11 cellular contexts compared by ENCODE assay signal in genomic region chr15:52288051-52288942, GRCh38. TPM values are rescaled to one million over a fixed set of nuclear protein-coding genes. Genes with fewer than 3 reads are reported as not detected.
A peak's percentile ranks its signal among the peaks of the same experiment; 100 is the strongest.
DNase-seq lines count a peak whose midpoint lies in the region; ATAC-seq, FAIRE-seq and TF ChIP-seq lines count a peak whose summit lies in the region.
"Had no signal": no experiment of that assay in that cellular context is flagged by ENCODE, and none has a peak within 500 bp of the region (broad histone marks: within the 10 kb centered on the region; RNA-seq: fewer than 3 reads in every experiment).

No MANE protein-coding gene starts in this region.

- H3K27me3 ChIP-seq in esophagus (ENCODE audit: control insufficient read depth in 1 of 2, insufficient read depth in 2 of 2, low read length in 2 of 2) = no peaks in the 10 kb centered on the region
- H3K27me3 ChIP-seq in pancreas = no peaks in the 10 kb centered on the region
- H3K27me3 ChIP-seq in neural progenitor cell = no peaks in the 10 kb centered on the region

- H3K27ac Mint-ChIP-seq in T-helper 2 cell treated with Interferon-gamma antibody and Interleukin-4, amounts not matched to agents 5 μg/mL and 100 μg/mL, for 36 hours = no peak overlapping the region
- H3K27ac Mint-ChIP-seq in neural progenitor cell = no peak overlapping the region
- no peak overlapping the region for H3K27ac Mint-ChIP-seq in activated CD4-positive, alpha-beta memory T cell treated with anti-CD3 and anti-CD28 coated beads, Interleukin-2, amount 10 ng/mL, durations not matched to agents 7 days and 5 days

- no peak overlapping the region for H3K9ac ChIP-seq in neural progenitor cell

- no peak overlapping the region for H3K4me2 ChIP-seq in neural progenitor cell

- POLR2A ChIA-PET in activated CD4-positive, alpha-beta memory T cell treated with anti-CD3 and anti-CD28 coated beads, Interleukin-2, amount 10 ng/mL, durations not matched to agents 7 days and 5 days (lab: Charles Lee) = interaction anchor here (0.6 to 1.4 kb wide), 2 partner anchors 14 to 19 kb away, joined by 3 to 5 read pairs; no protein-coding TSS in a partner anchor

- no peaks in the 10 kb centered on the region for H3K9me3 ChIP-seq in esophagus (ENCODE audit: control insufficient read depth in 2 of 2, insufficient read depth in 1 of 2, low read depth in 1 of 2, low read length in 1 of 2)
- H3K9me3 ChIP-seq in pancreas = no peaks in the 10 kb centered on the region
- no peaks in the 10 kb centered on the region for H3K9me3 ChIP-seq in neural progenitor cell (ENCODE audit: low read depth)

- H3K27me3 Mint-ChIP-seq in T-helper 2 cell treated with Interferon-gamma antibody and Interleukin-4, amounts not matched to agents 5 μg/mL and 100 μg/mL, for 36 hours (ENCODE audit: low read depth) = peaks cover 14% of the 10 kb centered on the region
- H3K27me3 Mint-ChIP-seq in neural progenitor cell (ENCODE audit: insufficient read depth, low read depth) = no peaks in the 10 kb centered on the region
- H3K27me3 Mint-ChIP-seq in activated CD4-positive, alpha-beta memory T cell treated with anti-CD3 and anti-CD28 coated beads, Interleukin-2, amount 10 ng/mL, durations not matched to agents 7 days and 5 days = peaks cover 14% of the 10 kb centered on the region

- 41 to 48% methylated on average over 13 of the region's 13 CpGs for WGBS in esophagus, 2 donors
- 16 to 20% methylated on average over 13 of the region's 13 CpGs for WGBS in pancreas, 2 donors

- no peak overlapping the region for H2AFZ ChIP-seq in neural progenitor cell (replicated peaks)

- peaks cover 12% of the 10 kb centered on the region for H3K4me1 Mint-ChIP-seq in T-helper 2 cell treated with Interferon-gamma antibody and Interleukin-4, amounts not matched to agents 5 μg/mL and 100 μg/mL, for 36 hours (ENCODE audit: low read depth)
- H3K4me1 Mint-ChIP-seq in neural progenitor cell = peaks cover 22% of the 10 kb centered on the region
- H3K4me1 Mint-ChIP-seq in activated CD4-positive, alpha-beta memory T cell treated with anti-CD3 and anti-CD28 coated beads, Interleukin-2, amount 10 ng/mL, durations not matched to agents 7 days and 5 days = peaks cover 31% of the 10 kb centered on the region

- H3K9me3 Mint-ChIP-seq in T-helper 2 cell treated with Interferon-gamma antibody and Interleukin-4, amounts not matched to agents 5 μg/mL and 100 μg/mL, for 36 hours = no peaks in the 10 kb centered on the region
- H3K9me3 Mint-ChIP-seq in neural progenitor cell = peaks cover 16% of the 10 kb centered on the region
- no peaks in the 10 kb centered on the region for H3K9me3 Mint-ChIP-seq in activated CD4-positive, alpha-beta memory T cell treated with anti-CD3 and anti-CD28 coated beads, Interleukin-2, amount 10 ng/mL, durations not matched to agents 7 days and 5 days

- peaks cover 10 to 24% of the 10 kb centered on the region in 2 donors for H3K4me1 ChIP-seq in esophagus (ENCODE audit: control insufficient read depth in 2 of 2, insufficient read depth in 2 of 2, low read length in 1 of 2)
- H3K4me1 ChIP-seq in pancreas = peaks cover 33 to 55% (median 48%) of the 10 kb centered on the region in 3 donors
- H3K4me1 ChIP-seq in neural progenitor cell = peaks cover 23% of the 10 kb centered on the region

- H3F3A ChIP-seq in neural progenitor cell (ENCODE audit: low read depth) = no peaks in the 10 kb centered on the region

- peaks cover 0 to under 1% of the 10 kb centered on the region in 2 donors for H3K36me3 ChIP-seq in esophagus (ENCODE audit: control insufficient read depth in 2 of 2, insufficient read depth in 2 of 2, low read length in 1 of 2)
- H3K36me3 ChIP-seq in pancreas = no peaks in the 10 kb centered on the region
- H3K36me3 ChIP-seq in neural progenitor cell = no peaks in the 10 kb centered on the region

- H3K36me3 Mint-ChIP-seq in T-helper 2 cell treated with Interferon-gamma antibody and Interleukin-4, amounts not matched to agents 5 μg/mL and 100 μg/mL, for 36 hours (ENCODE audit: low read depth) = no peaks in the 10 kb centered on the region
- peaks cover 16% of the 10 kb centered on the region for H3K36me3 Mint-ChIP-seq in neural progenitor cell
- no peaks in the 10 kb centered on the region for H3K36me3 Mint-ChIP-seq in activated CD4-positive, alpha-beta memory T cell treated with anti-CD3 and anti-CD28 coated beads, Interleukin-2, amount 10 ng/mL, durations not matched to agents 7 days and 5 days (ENCODE audit: low read depth)

- peak; percentile 86 to 92 (median 90) for ATAC-seq in pancreas

- no peak overlapping the region for H3K4me3 ChIP-seq in esophagus (ENCODE audit: low read depth in 1 of 2, low read length in 2 of 2)
- H3K4me3 ChIP-seq in pancreas = peak overlapping the region in 2 of 4 donors; percentile 11 to 20
- no peak overlapping the region for H3K4me3 ChIP-seq in neural progenitor cell

- peak overlapping the region; percentile 85 to 87 for H3K27ac ChIP-seq in esophagus (ENCODE audit: low read depth in 2 of 2, low read length in 1 of 2)
- peak overlapping the region; percentile 54 to 89 (median 77) for H3K27ac ChIP-seq in pancreas
- H3K27ac ChIP-seq in neural progenitor cell = no peak overlapping the region

- no peak overlapping the region for H3K4me3 Mint-ChIP-seq in T-helper 2 cell treated with Interferon-gamma antibody and Interleukin-4, amounts not matched to agents 5 μg/mL and 100 μg/mL, for 36 hours
- no peak overlapping the region for H3K4me3 Mint-ChIP-seq in neural progenitor cell
- no peak overlapping the region for H3K4me3 Mint-ChIP-seq in activated CD4-positive, alpha-beta memory T cell treated with anti-CD3 and anti-CD28 coated beads, Interleukin-2, amount 10 ng/mL, durations not matched to agents 7 days and 5 days

- intact Hi-C loops in pancreas (cut with DNase I) = no loop called here

- DNase-seq in ELF-1 (ENCODE audit: low read depth, low spot score) (peak; percentile 76), NCI-H69 (lab: John Stamatoyannopoulos, UW) (peak; percentile 86), pancreas (peak in 5 of 6 donors; percentile 71 to 81 (median 78)), neural progenitor cell (ENCODE audit: low spot score) (no peak)
- no peak for DNase-seq in T-helper 2 cell treated with Interferon-gamma antibody and Interleukin-4, amounts not matched to agents 5 μg/mL and 100 μg/mL, for 36 hours (ENCODE audit: low spot score)
- no peak for DNase-seq in activated CD4-positive, alpha-beta memory T cell treated with anti-CD3 and anti-CD28 coated beads, Interleukin-2, amount 10 ng/mL, durations not matched to agents 7 days and 5 days
- no peak for DNase-seq in stimulated activated CD4-positive, alpha-beta T cell treated with anti-CD3 and anti-CD28 coated beads, Interleukin-4, amount 100 ng/mL, for 24 hours
- DNase-seq: activated CD4-positive, alpha-beta T cell treated with anti-CD3 and anti-CD28 coated beads for 48 hours; NK-92 treated with Interleukin-12 subunit alpha and Interleukin-12 subunit beta, amount 100 ng/mL, for 24 hours had no signal

- no peak for TF ChIP-seq CTCF in pancreas (IDR thresholded peaks at IDR 0.05)
- TF ChIP-seq CTCF in neural progenitor cell (IDR thresholded peaks at IDR 0.05) = no peak

- H3K79me2 ChIP-seq in neural progenitor cell (ENCODE audit: low read depth) = peaks cover 21% of the 10 kb centered on the region

- no peaks in the 10 kb centered on the region for H4K20me1 ChIP-seq in neural progenitor cell (ENCODE audit: low read depth)

- peak; percentile 32 for FAIRE-seq in pancreas (lab: Jason Lieb, UNC)
- FAIRE-seq: G401.6 had no signal

- CTCF ChIA-PET in activated CD4-positive, alpha-beta memory T cell treated with anti-CD3 and anti-CD28 coated beads, Interleukin-2, amount 10 ng/mL, durations not matched to agents 7 days and 5 days (lab: Charles Lee) = interaction anchor here (1.2 to 2.5 kb wide), 2 partner anchors 27 to 43 kb away, joined by 3 to 7 read pairs; no protein-coding TSS in a partner anchor

RNA-seq across cellular contexts. Expression of gene MYO5C, which starts 7.3 kb away (rescaled TPM):
- polyA plus RNA-seq in esophagus = 1 to 10 TPM; 4.9 to 5.4 TPM
- total RNA-seq in pancreas = 10 to 100 TPM; 32.6 to 52.7 (median 41.3) TPM
- polyA plus RNA-seq in pancreas = 10 to 100 TPM; 12.7 to 12.8 TPM
- 22.3 and 24.1 TPM in 2 replicates for total RNA-seq in neural progenitor cell (ENCODE audit: low replicate concordance)
- 1 to 10 TPM; 1.3 to 1.4 TPM for total RNA-seq in activated CD4-positive, alpha-beta memory T cell treated with anti-CD3 and anti-CD28 coated beads, Interleukin-2, amount 10 ng/mL, durations not matched to agents 7 days and 5 days

Comparison
In these comparisons a context has a peak if more than half of its experiments do, and no peak if none do; other contexts are left out.
1. DNase-seq: peak in ELF-1 (single experiment), NCI-H69 (single experiment) and pancreas (5 of 6); none in T-helper 2 cell treated with Interferon-gamma antibody and Interleukin-4, amounts not matched to agents 5 μg/mL and 100 μg/mL, for 36 hours (single experiment), neural progenitor cell (single experiment), activated CD4-positive, alpha-beta memory T cell treated with anti-CD3 and anti-CD28 coated beads, Interleukin-2, amount 10 ng/mL, durations not matched to agents 7 days and 5 days (single experiment) and stimulated activated CD4-positive, alpha-beta T cell treated with anti-CD3 and anti-CD28 coated beads, Interleukin-4, amount 100 ng/mL, for 24 hours (single experiment).